9 cellular contexts compared by ENCODE assay signal in the genomic region with DNA sequence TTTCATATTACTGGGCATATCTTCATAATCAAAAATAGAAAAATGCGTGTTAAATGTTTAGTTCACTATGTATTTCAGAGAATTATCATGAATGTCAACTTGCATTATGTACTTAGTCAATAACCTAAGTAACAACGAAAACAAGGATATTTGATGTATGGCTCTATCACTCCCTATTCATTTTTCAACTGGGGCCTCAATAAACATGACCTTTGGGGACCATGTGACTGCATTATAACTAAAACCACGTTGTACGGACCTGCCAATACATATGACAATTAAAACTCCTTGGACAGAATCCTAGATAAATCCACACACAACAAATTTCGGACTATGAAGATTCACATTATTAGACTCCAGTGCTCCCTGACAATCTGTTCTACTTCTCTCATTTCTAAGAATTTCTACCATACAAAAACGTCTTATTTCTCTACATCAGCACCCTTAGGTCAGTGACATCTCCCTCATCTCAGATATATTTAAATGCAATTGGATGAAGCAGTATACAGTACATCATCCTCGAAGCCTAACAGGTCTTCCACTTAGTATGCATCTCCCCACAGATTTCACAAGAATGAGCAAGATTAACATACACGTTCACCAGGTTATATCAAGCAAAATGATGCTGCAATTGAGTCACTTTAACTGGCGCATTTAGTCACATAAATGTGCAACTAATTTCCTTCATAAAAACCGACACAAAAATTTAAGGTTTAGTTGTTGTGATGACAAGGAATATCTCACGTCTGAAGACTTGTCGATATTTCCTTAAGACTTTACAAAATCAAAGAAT. TPM values are rescaled to one million over a fixed set of nuclear protein-coding genes. Genes with fewer than 3 reads are reported as not detected.
DNase-seq lines count a peak whose midpoint lies in the region; ATAC-seq, FAIRE-seq and TF ChIP-seq lines count a peak whose summit lies in the region.
"Had no signal": no experiment of that assay in that cellular context is flagged by ENCODE, and none has a peak within 500 bp of the region (broad histone marks: within the 10 kb centered on the region; RNA-seq: fewer than 3 reads in every experiment).

No MANE protein-coding gene starts in this region.

- FAIRE-seq in GM12891 (lab: Jason Lieb, UNC), result peak; percentile 20
- FAIRE-seq: endometrium had no signal

- no peak overlapping the region for H2AFZ ChIP-seq in fibroblast of lung (ENCODE audit: low read length)

- no peaks in the 10 kb centered on the region for H3K27me3 ChIP-seq in fibroblast of lung (ENCODE audit: control insufficient read depth, insufficient read depth, low read length)
- H3K27me3 ChIP-seq in rectal smooth muscle tissue (ENCODE audit: control insufficient read depth, insufficient read depth, low read length), result no peaks in the 10 kb centered on the region

- no peaks in the 10 kb centered on the region for H3K9me3 ChIP-seq in SK-N-MC (ENCODE audit: low read depth, low read length)
- no peaks in the 10 kb centered on the region for H3K9me3 ChIP-seq in fibroblast of lung (ENCODE audit: control insufficient read depth, insufficient read depth, low read depth, low read length)

- peak overlapping the region; percentile 89 for H3K4me2 ChIP-seq in fibroblast of lung (ENCODE audit: extremely low read depth, insufficient read depth, low read length)

- ATAC-seq in HG03025 (IDR thresholded peaks at IDR 0.05; ENCODE audit: low FRiP score, unreplicated experiment) (no peak), GM21528 (IDR thresholded peaks at IDR 0.05; ENCODE audit: low FRiP score, unreplicated experiment) (no peak)

- peak overlapping the region; percentile 97 for H3K4me3 ChIP-seq in SK-N-MC
- H3K4me3 ChIP-seq in fibroblast of lung (replicated peaks in 1 of 4; ENCODE audit: control extremely low read depth in 1 of 4, insufficient read depth in 1 of 4, low read depth in 3 of 4, low read length in 4 of 4), result peak overlapping the region; percentile 72 to 96 (median 88)
- H3K4me3 ChIP-seq in rectal smooth muscle tissue (ENCODE audit: low read length), result peak overlapping the region; percentile 83

- peaks cover 10% of the 10 kb centered on the region for H4K20me1 ChIP-seq in fibroblast of lung (ENCODE audit: control insufficient read depth, extremely low read depth, insufficient read depth, low read length)

- H3K79me2 ChIP-seq in fibroblast of lung (ENCODE audit: control insufficient read depth, insufficient read depth, low read length), result peaks cover 64% of the 10 kb centered on the region

- peak overlapping the region; percentile 99 for H3K9ac ChIP-seq in SK-N-MC (ENCODE audit: insufficient read length)
- peak overlapping the region; percentile 99 for H3K9ac ChIP-seq in fibroblast of lung (ENCODE audit: insufficient read depth, low read length)
- H3K9ac ChIP-seq in rectal smooth muscle tissue (ENCODE audit: low read length), result peak overlapping the region; percentile 82

- TF ChIP-seq POLR2A in GM12891 (IDR thresholded peaks at IDR 0.05; ENCODE audit: low read depth, low read length), result no peak

- H3K4me1 ChIP-seq in fibroblast of lung (ENCODE audit: control insufficient read depth, extremely low read depth, insufficient read depth, low read length) (peaks cover 10% of the 10 kb centered on the region), rectal smooth muscle tissue (ENCODE audit: control insufficient read depth, insufficient read depth, low read length) (peaks cover 14% of the 10 kb centered on the region)

- H3K36me3 ChIP-seq in SK-N-MC (ENCODE audit: insufficient read depth, low read length) (0 out of 2 replicates have a peak, but pooled peaks cover 3% of the 10 kb centered on the region), fibroblast of lung (ENCODE audit: control insufficient read depth, insufficient read depth, low read length) (no peaks in the 10 kb centered on the region), rectal smooth muscle tissue (ENCODE audit: control insufficient read depth, insufficient read depth, low read length) (no peaks in the 10 kb centered on the region)

- no peak for TF ChIP-seq CTCF in fibroblast of lung (conservative IDR thresholded peaks at IDR 0.05 in 1 of 2, IDR thresholded peaks at IDR 0.05 in 1 of 2; ENCODE audit: low read depth in 1 of 2, low read length in 2 of 2)

- DNase-seq in GM12891 (ENCODE audit: insufficient read length, low spot score), result no peak
- no peak for DNase-seq in SK-N-MC (ENCODE audit: low read depth, low spot score)
- DNase-seq in fibroblast of lung (ENCODE audit: low read depth in 2 of 2), result peak; percentile 24 to 25
- DNase-seq in T-helper 9 cell, result no peak
- no peak for DNase-seq in Ammon's horn (ENCODE audit: low spot score)

- H3K27ac ChIP-seq in SK-N-MC (no peak overlapping the region), fibroblast of lung (ENCODE audit: insufficient read depth, low read length) (peak overlapping the region; percentile 91), rectal smooth muscle tissue (ENCODE audit: low read depth, low read length) (no peak overlapping the region)

TF ChIP-seq in GM12891, 5 proteins besides CTCF, POLR2A, EP300 and RAD21:
- no peak for TF ChIP-seq SPI1 (IDR thresholded peaks at IDR 0.05; ENCODE audit: low read depth, low read length)
- no peak for TF ChIP-seq TAF1 (IDR thresholded peaks at IDR 0.05; ENCODE audit: low read depth, low read length)
- no peak for TF ChIP-seq PAX5 (IDR thresholded peaks at IDR 0.05; ENCODE audit: insufficient read depth, low read length, severe bottlenecking)
- TF ChIP-seq POU2F2 (IDR thresholded peaks at IDR 0.05; ENCODE audit: low read depth, low read length), result no peak
- TF ChIP-seq POLR2AphosphoS5 (IDR thresholded peaks at IDR 0.05; ENCODE audit: low read depth, low read length), result no peak
TF ChIP-seq in GM12891: peak in this region for 0.

RNA-seq across cellular contexts. Expression of a gene that starts 1.5 kb away (rescaled TPM):
- polyA plus RNA-seq in GM12891 (2012; ENCODE audit: low read depth, missing spikeins), result 189 TPM
- total RNA-seq in fibroblast of lung, result 82.2 and 115 TPM in 2 replicates
- polyA plus RNA-seq in fibroblast of lung, result 149 and 169 TPM in 2 replicates
- 146 and 170 TPM in 2 replicates for polyA plus RNA-seq in fibroblast of lung (2012)
- polyA minus RNA-seq in fibroblast of lung (ENCODE audit: low replicate concordance), result 26.1 and 34.6 TPM in 2 replicates

RNA-seq across cellular contexts. Expression of a gene that starts 27.1 kb away (rescaled TPM):
- 45.4 TPM for polyA plus RNA-seq in GM12891 (2012; ENCODE audit: low read depth, missing spikeins)
- 68.0 and 70.1 TPM in 2 replicates for total RNA-seq in fibroblast of lung
- 87.3 and 95.7 TPM in 2 replicates for polyA plus RNA-seq in fibroblast of lung
- 59.2 and 61.1 TPM in 2 replicates for polyA plus RNA-seq in fibroblast of lung (2012)
- polyA minus RNA-seq in fibroblast of lung (ENCODE audit: low replicate concordance), result 2.8 and 3.1 TPM in 2 replicates

Comparison
In these comparisons a context has a peak if more than half of its experiments do, and no peak if none do; other contexts are left out.
1. DNase-seq: peak in fibroblast of lung (2 of 2); none in GM12891 (single experiment), SK-N-MC (single experiment), T-helper 9 cell (single experiment) and Ammon's horn (single experiment).
2. Peak in every context shown above with its lines, with median percentiles within 50 percentile points of each other: H3K4me3 ChIP-seq and H3K9ac ChIP-seq.